ENCODE assay signal across 8 cellular contexts in the genomic region with DNA sequence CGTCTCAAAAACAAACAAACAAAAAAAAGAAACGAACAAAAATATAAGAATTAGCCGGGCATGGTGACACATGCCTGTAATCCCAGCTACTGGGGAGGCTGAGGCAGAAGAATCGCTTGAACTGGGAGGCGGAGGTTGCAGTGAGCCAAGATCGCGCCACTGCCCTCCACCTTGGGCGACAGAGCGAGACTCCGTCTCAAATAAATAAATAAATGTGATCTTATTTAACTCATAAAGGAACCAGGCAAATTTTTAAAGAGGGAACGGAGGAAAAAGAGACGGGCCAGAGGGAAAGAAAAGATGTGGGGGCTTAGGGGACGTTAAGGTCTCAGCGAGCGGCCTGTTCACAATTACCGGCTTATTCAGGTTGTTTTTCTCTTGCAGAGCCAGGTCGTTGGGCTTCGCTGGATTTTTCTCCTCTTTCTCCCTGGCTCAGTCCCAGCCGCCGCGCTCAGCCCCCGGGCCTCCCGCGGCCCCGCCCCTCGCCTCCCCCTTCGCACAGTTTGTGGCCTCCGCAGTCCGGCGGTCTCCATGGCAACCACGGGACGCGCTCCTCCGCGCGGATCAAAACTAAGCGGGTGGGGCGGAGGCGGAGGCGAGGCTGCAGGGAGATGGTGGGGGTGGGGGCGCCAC. TPM values are rescaled to one million over a fixed set of nuclear protein-coding genes. Genes with fewer than 3 reads are reported as not detected.
DNase-seq lines count a peak whose midpoint lies in the region; ATAC-seq and TF ChIP-seq lines count a peak whose summit lies in the region.

No MANE protein-coding gene starts in this region.

- H4K20me1 ChIP-seq in BLaER1: no peaks in the 10 kb centered on the region

- peaks cover 47% of the 10 kb centered on the region for H3K4me1 ChIP-seq in BLaER1
- peaks cover 0 to 13% of the 10 kb centered on the region in 2 donors for H3K4me1 ChIP-seq in left lung

- H3K4me3 ChIP-seq in BLaER1: peak overlapping the region; percentile 51
- H3K4me3 ChIP-seq in left lung: peak overlapping the region; percentile 17 to 25

- no peak overlapping the region; the same call in 1 of the 2 replicates for H3K9ac ChIP-seq in BLaER1

- H3K36me3 ChIP-seq in BLaER1 (no peaks in the 10 kb centered on the region), left lung (no peaks in the 10 kb centered on the region)

- H3K27ac ChIP-seq in BLaER1 (no peak overlapping the region), left lung (peak overlapping the region in 1 of 2 donors; percentile 65)

- ATAC-seq in left lung: peak; percentile 72
- ATAC-seq in HG03460 (IDR thresholded peaks at IDR 0.05; ENCODE audit: unreplicated experiment): no peak

- intact Hi-C loops in left lung (cut with DNase I): no loop called here

- H3K9me3 ChIP-seq in BLaER1: 0 out of 2 replicates have a peak, but pooled peaks cover 8% of the 10 kb centered on the region
- H3K9me3 ChIP-seq in left lung: no peaks in the 10 kb centered on the region

- no peak for TF ChIP-seq CTCF in left lung (IDR thresholded peaks at IDR 0.05)

- DNase-seq in HS-5 (ENCODE audit: low read depth) (peak; percentile 15), OCI-M2 (lab: John Stamatoyannopoulos, UW; ENCODE audit: unreplicated experiment) (peak; percentile 35), dermis blood vessel endothelial cell (peak; percentile 63), left lung (peak; percentile 90 to 91), stromal cell of bone marrow (ENCODE audit: low read depth) (peak; percentile 68), SIG-M5 (lab: John Stamatoyannopoulos, UW) (no peak)

- H3K4me2 ChIP-seq in BLaER1: peak overlapping the region; percentile 74

- H3K27me3 ChIP-seq in BLaER1 (peaks cover 21% of the 10 kb centered on the region), left lung (peaks cover 0 to 83% of the 10 kb centered on the region in 2 donors)

RNA-seq across cellular contexts. Expression of a gene that starts 2.8 kb away (rescaled TPM):
- total RNA-seq in dermis blood vessel endothelial cell: 0.56 and 0.68 TPM in 2 replicates
- 10 to 100 TPM; 11.8 to 15.5 TPM for total RNA-seq in left lung

RNA-seq across cellular contexts. Expression of a gene that starts 12.5 kb away (rescaled TPM):
- not detected in 2 replicates for total RNA-seq in dermis blood vessel endothelial cell
- under 1 TPM; 0.09 to 0.16 TPM for total RNA-seq in left lung

RNA-seq across cellular contexts. Expression of a gene that starts 55.2 kb away (rescaled TPM):
- total RNA-seq in dermis blood vessel endothelial cell (under 0.01 and 0.98 TPM in 2 replicates), left lung (1 to 10 TPM; 1.5 to 3.8 TPM)
